In the genomic region with DNA sequence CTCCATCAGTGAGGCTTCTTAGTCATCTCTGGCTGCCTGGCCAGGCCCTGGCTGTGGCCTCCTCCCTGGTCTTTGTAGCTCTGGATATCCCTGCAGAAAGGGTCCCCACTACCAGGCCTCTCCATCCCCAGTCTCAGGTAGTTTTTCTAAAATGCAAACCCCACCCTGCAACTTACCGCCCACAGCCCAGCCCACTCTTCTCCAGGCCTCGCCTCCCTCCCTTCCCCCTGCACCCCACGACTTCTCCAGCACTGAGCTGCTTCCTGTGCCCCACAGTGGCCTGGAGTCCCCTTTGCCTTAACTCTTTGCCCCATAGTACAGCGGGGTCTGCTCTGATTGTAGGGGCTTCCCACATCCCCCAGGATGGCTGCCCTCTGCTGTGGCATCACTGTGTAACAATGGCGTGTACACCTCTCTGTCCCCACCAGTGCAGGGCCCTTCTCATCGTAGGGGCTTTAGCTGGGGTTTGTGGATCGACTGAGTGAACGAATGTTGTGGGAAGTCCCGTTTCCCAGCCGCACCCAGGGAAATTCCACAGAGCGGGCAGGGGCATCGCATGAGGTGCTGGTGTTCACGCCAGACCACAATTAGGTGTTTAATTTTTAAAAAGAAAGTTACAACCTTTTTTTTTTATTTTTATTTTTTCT, we compare ENCODE assay signal across 22 cellular contexts.
A peak's percentile ranks its signal among the peaks of the same experiment; 100 is the strongest.
DNase-seq lines count a peak whose midpoint lies in the region; ATAC-seq and TF ChIP-seq lines count a peak whose summit lies in the region.
"Had no signal": no experiment of that assay in that cellular context is flagged by ENCODE, and none has a peak within 500 bp of the region (broad histone marks: within the 10 kb centered on the region; RNA-seq: fewer than 3 reads in every experiment).

No MANE protein-coding gene starts in this region.

- H3K4me1 Mint-ChIP-seq in Caco-2 (ENCODE audit: low read depth, unreplicated experiment) (peaks cover 18% of the 10 kb centered on the region), endothelial cell (ENCODE audit: unreplicated experiment) (no peaks in the 10 kb centered on the region)
- H3K4me1 Mint-ChIP-seq: CD4-positive, CD25-positive, alpha-beta regulatory T cell had no signal

- no peak for ATAC-seq in HG02981 (IDR thresholded peaks at IDR 0.05; ENCODE audit: unreplicated experiment)
- no peak for ATAC-seq in GM21529 (IDR thresholded peaks at IDR 0.05; ENCODE audit: unreplicated experiment)
- ATAC-seq: Panc1 had no signal

- H3K9me3 Mint-ChIP-seq in Caco-2 (ENCODE audit: unreplicated experiment), result no peaks in the 10 kb centered on the region
- no peaks in the 10 kb centered on the region for H3K9me3 Mint-ChIP-seq in endothelial cell (ENCODE audit: unreplicated experiment)
- H3K9me3 Mint-ChIP-seq: CD4-positive, CD25-positive, alpha-beta regulatory T cell had no signal

- WGBS in neuronal stem cell (ENCODE audit: extremely low coverage in 2 of 2, insufficient read length in 2 of 2, insufficient replicate concordance in 1 of 2), 2 donors, result no CpG with 5 or more reads among the region's 13 CpGs

- no peak for DNase-seq in Caco-2
- DNase-seq in RWPE1 (ENCODE audit: low spot score), result no peak
- no peak for DNase-seq in endothelial cell (ENCODE audit: low spot score)
- no peak for DNase-seq in neuronal stem cell (ENCODE audit: low spot score)
- DNase-seq in A673 (ENCODE audit: low spot score), result no peak
- no peak for DNase-seq in activated effector memory CD4-positive, alpha-beta T cell treated with anti-CD3 and anti-CD28 coated beads, Interleukin-2, amount 50 U/mL, for 16 hours
- DNase-seq: CD4-positive, CD25-positive, alpha-beta regulatory T cell; COR-L47; EL; GDM1; GM23248; H7; KBM-7; MM.1S; NCI-H2029; NCI-H69; SIG-M5 had no signal

- no peak for TF ChIP-seq CTCF in Caco-2 (IDR thresholded peaks at IDR 0.05; ENCODE audit: insufficient read depth in 1 of 2, low read depth in 1 of 2, low read length in 1 of 2, severe bottlenecking in 1 of 2, unreplicated experiment in 1 of 2)
- TF ChIP-seq CTCF in RWPE1 (conservative IDR thresholded peaks at IDR 0.05; ENCODE audit: low read depth), result no peak
- no peak for TF ChIP-seq CTCF in endothelial cell (IDR thresholded peaks at IDR 0.05; ENCODE audit: unreplicated experiment)
- no peak for TF ChIP-seq CTCF in A673 (conservative IDR thresholded peaks at IDR 0.05; ENCODE audit: low read depth, low read length)

- peak overlapping the region; percentile 27 for H3K23ac ChIP-seq in neuronal stem cell (ENCODE audit: low read depth, low read length, poor library complexity)

- H2BK12ac ChIP-seq in neuronal stem cell (ENCODE audit: low read length), result no peak overlapping the region

- BruUV-seq in Caco-2 (replicated peaks; lab: Mats Ljungman, UMichigan) (no TSS peak), A673 (replicated peaks; lab: Mats Ljungman, UMichigan) (no TSS peak)

- no peaks in the 10 kb centered on the region for H3K27me3 Mint-ChIP-seq in Caco-2 (ENCODE audit: insufficient read depth, unreplicated experiment)
- H3K27me3 Mint-ChIP-seq in endothelial cell (ENCODE audit: unreplicated experiment), result peaks cover 6% of the 10 kb centered on the region
- H3K27me3 Mint-ChIP-seq: CD4-positive, CD25-positive, alpha-beta regulatory T cell had no signal

- H2AK5ac ChIP-seq in neuronal stem cell (ENCODE audit: low read depth, low read length), result no peak overlapping the region

- H3K27ac ChIP-seq in RWPE1, result peak overlapping the region; percentile 18; the same call in 1 of the 2 replicates
- H3K27ac ChIP-seq in neuronal stem cell (replicated peaks; ENCODE audit: low read length), result no peak overlapping the region
- no peak overlapping the region for H3K27ac ChIP-seq in A673 (ENCODE audit: low read depth, low read length, poor library complexity, severe bottlenecking)
- H3K27ac ChIP-seq: BLaER1, GM23248, SK-N-MC had no signal

- no peak overlapping the region for H2BK15ac ChIP-seq in neuronal stem cell (ENCODE audit: low read length)

- H3K36me3 Mint-ChIP-seq in Caco-2 (ENCODE audit: insufficient read depth, unreplicated experiment), result peaks cover 78% of the 10 kb centered on the region
- peaks cover 34% of the 10 kb centered on the region for H3K36me3 Mint-ChIP-seq in endothelial cell (ENCODE audit: low read depth, unreplicated experiment)

- H3K4me3 Mint-ChIP-seq in Caco-2 (ENCODE audit: unreplicated experiment) (no peak overlapping the region), endothelial cell (ENCODE audit: unreplicated experiment) (peak overlapping the region; percentile 66)
- H3K4me3 Mint-ChIP-seq: CD4-positive, CD25-positive, alpha-beta regulatory T cell had no signal

- no peak overlapping the region for H2AFZ ChIP-seq in neuronal stem cell (ENCODE audit: low read length)
- H2AFZ ChIP-seq: GM23248 had no signal

- no peak overlapping the region for H3K4me3 ChIP-seq in Caco-2 (ENCODE audit: low read depth, low read length)
- H3K4me3 ChIP-seq in neuronal stem cell (ENCODE audit: low read length in 2 of 2), result no peak overlapping the region
- no peak overlapping the region for H3K4me3 ChIP-seq in A673 (ENCODE audit: low read depth, low read length, poor library complexity, severe bottlenecking)
- H3K4me3 ChIP-seq: BLaER1, GM23248, SK-N-MC had no signal

- H3K18ac ChIP-seq in neuronal stem cell (ENCODE audit: low read length), result peak overlapping the region; percentile 45

- H3K4me1 ChIP-seq in Caco-2, result peaks cover 14% of the 10 kb centered on the region
- H3K4me1 ChIP-seq in neuronal stem cell (ENCODE audit: control insufficient read depth in 2 of 2, insufficient read depth in 1 of 2, low read depth in 1 of 2, low read length in 2 of 2), result peaks cover 0 to 3% of the 10 kb centered on the region in 2 donors
- H3K4me1 ChIP-seq in A673 (ENCODE audit: insufficient read depth, low read length, poor library complexity, severe bottlenecking), result no peaks in the 10 kb centered on the region

- H3K9me3 ChIP-seq in Caco-2 (no peaks in the 10 kb centered on the region), neuronal stem cell (replicated peaks in 1 of 2; ENCODE audit: control insufficient read depth in 2 of 2, insufficient read depth in 1 of 2, low read depth in 1 of 2, low read length in 2 of 2) (no peaks in the 10 kb centered on the region), A673 (ENCODE audit: low read depth, low read length, poor library complexity, severe bottlenecking) (no peaks in the 10 kb centered on the region)
- H3K9me3 ChIP-seq: BLaER1 had no signal

- CTCF ChIA-PET in Caco-2 (lab: Charles Lee) (no interaction called here), RWPE1 (lab: Yijun Ruan, JAX) (no interaction called here), A673 (lab: Charles Lee) (no interaction called here)

- H3K79me1 ChIP-seq in neuronal stem cell (ENCODE audit: low read depth, low read length), result peaks cover 4% of the 10 kb centered on the region

- H3K4ac ChIP-seq in neuronal stem cell (ENCODE audit: low read length), result no peak overlapping the region

- no peak overlapping the region for H4K8ac ChIP-seq in neuronal stem cell (ENCODE audit: low read depth, low read length)

- no peak overlapping the region for H2BK5ac ChIP-seq in neuronal stem cell (ENCODE audit: low read length)

- intact Hi-C loops in Caco-2 (cut with micrococcal nuclease; ENCODE audit: unreplicated experiment) (no loop called here), A673 (cut with micrococcal nuclease; ENCODE audit: unreplicated experiment) (no loop called here)

- no peaks in the 10 kb centered on the region; the same call in 1 of the 2 replicates for H3K36me3 ChIP-seq in Caco-2 (ENCODE audit: control insufficient read depth, insufficient read depth, low read length)
- H3K36me3 ChIP-seq in neuronal stem cell (replicated peaks in 1 of 2; ENCODE audit: control insufficient read depth in 2 of 2, insufficient read depth in 2 of 2, low read length in 2 of 2), result peaks cover 38 to 93% of the 10 kb centered on the region in 2 donors
- H3K36me3 ChIP-seq in A673 (ENCODE audit: insufficient read depth, low read length, poor library complexity, severe bottlenecking), result peaks cover 20% of the 10 kb centered on the region

- no peak overlapping the region for H3K4me2 ChIP-seq in neuronal stem cell (ENCODE audit: insufficient read depth, low read length, poor library complexity, severe bottlenecking)
- H3K4me2 ChIP-seq: BLaER1 had no signal

- H3K27ac Mint-ChIP-seq in Caco-2 (ENCODE audit: unreplicated experiment) (peak overlapping the region; percentile 57), endothelial cell (ENCODE audit: unreplicated experiment) (no peak overlapping the region)

- no peak overlapping the region for H3K14ac ChIP-seq in neuronal stem cell (ENCODE audit: low read length)

- H3K27me3 ChIP-seq in Caco-2 (replicated peaks; ENCODE audit: control insufficient read depth, insufficient read depth, low read length) (no peaks in the 10 kb centered on the region), neuronal stem cell (ENCODE audit: control insufficient read depth in 3 of 3, insufficient read depth in 3 of 3, low read depth in 1 of 3, low read length in 3 of 3) (no peaks in the 10 kb centered on the region), A673 (replicated peaks; ENCODE audit: insufficient read depth, low read depth, low read length, poor library complexity) (no peaks in the 10 kb centered on the region)
- H3K27me3 ChIP-seq: BLaER1 had no signal

- no peak overlapping the region for H2BK120ac ChIP-seq in neuronal stem cell (ENCODE audit: low read depth, low read length)

- POLR2A ChIA-PET in Caco-2 (lab: Charles Lee) (no interaction called here), RWPE1 (lab: Yijun Ruan, JAX; ENCODE audit: low non-redundant PET) (no interaction called here), A673 (lab: Charles Lee; ENCODE audit: low non-redundant PET) (no interaction called here)

- H3K9ac ChIP-seq in neuronal stem cell (ENCODE audit: low read depth, low read length, poor library complexity), result no peak overlapping the region
- H3K9ac ChIP-seq: BLaER1, GM23248 had no signal

- H4K91ac ChIP-seq in neuronal stem cell (ENCODE audit: low read depth, low read length, poor library complexity), result no peak overlapping the region
